20 cellular contexts compared by ENCODE assay signal in the genomic region with DNA sequence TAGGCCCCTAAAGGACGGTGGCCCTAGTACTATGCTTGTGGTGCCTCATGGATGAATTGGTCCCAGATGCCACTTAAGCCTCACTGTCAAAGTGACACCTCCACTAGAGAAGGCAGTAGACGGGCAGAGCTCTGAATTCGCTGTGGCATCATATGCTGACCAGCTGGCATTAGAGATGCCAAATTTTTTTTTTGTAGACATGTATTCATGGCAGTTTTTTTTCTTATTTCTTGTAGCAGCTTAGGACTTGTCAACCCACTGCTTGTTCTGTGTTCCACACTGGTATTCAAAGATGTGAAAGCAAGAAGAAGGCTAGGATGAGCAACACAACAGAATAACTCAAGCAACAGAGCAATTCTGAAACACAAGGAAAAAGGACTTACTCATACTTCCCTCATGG.
"Had no signal": no experiment of that assay in that cellular context is flagged by ENCODE, and none has a peak within 500 bp of the region (broad histone marks: within the 10 kb centered on the region; RNA-seq: fewer than 3 reads in every experiment).

No MANE protein-coding gene starts in this region.

- H3K4me3 ChIP-seq: esophagus squamous epithelium, hepatocyte, prostate gland, right lobe of liver, testis, tibial nerve, upper lobe of right lung, vagina had no signal

- H3K79me2 ChIP-seq: hepatocyte, parathyroid adenoma had no signal

- H3K27me3 Mint-ChIP-seq: naive B cell; stimulated activated memory B cell treated with anti-CD40 and anti-IgM and Interleukin-4, amounts not matched to agents 10 μg/mL and 1 μg/mL and 100 μg/mL, for 72 hours; stimulated activated naive CD8-positive, alpha-beta T cell treated with anti-CD3 and anti-CD28 coated beads, Interleukin-15, Interleukin-2, amounts not matched to agents 100 ng/mL and 50 ng/mL, for 24 hours had no signal

- H3K36me3 ChIP-seq: esophagus squamous epithelium, prostate gland, right lobe of liver, tibial nerve, upper lobe of right lung, vagina had no signal

- H3K27me3 ChIP-seq: esophagus squamous epithelium, hepatocyte, right lobe of liver, testis, tibial nerve, upper lobe of right lung, vagina had no signal

- H3K9me3 Mint-ChIP-seq: stimulated activated memory B cell treated with anti-CD40 and anti-IgM and Interleukin-4, amounts not matched to agents 10 μg/mL and 1 μg/mL and 100 μg/mL, for 72 hours; stimulated activated naive CD8-positive, alpha-beta T cell treated with anti-CD3 and anti-CD28 coated beads, Interleukin-15, Interleukin-2, amounts not matched to agents 100 ng/mL and 50 ng/mL, for 24 hours had no signal

- H3K4me3 Mint-ChIP-seq: naive B cell; nephron; stimulated activated memory B cell treated with anti-CD40 and anti-IgM and Interleukin-4, amounts not matched to agents 10 μg/mL and 1 μg/mL and 100 μg/mL, for 72 hours; stimulated activated naive CD8-positive, alpha-beta T cell treated with anti-CD3 and anti-CD28 coated beads, Interleukin-15, Interleukin-2, amounts not matched to agents 100 ng/mL and 50 ng/mL, for 24 hours had no signal

- H3K9ac ChIP-seq: parathyroid adenoma had no signal

- H3K4me1 ChIP-seq: esophagus squamous epithelium, parathyroid adenoma, prostate gland, vagina had no signal

- H3K27ac Mint-ChIP-seq: nephron; stimulated activated memory B cell treated with anti-CD40 and anti-IgM and Interleukin-4, amounts not matched to agents 10 μg/mL and 1 μg/mL and 100 μg/mL, for 72 hours; stimulated activated naive CD8-positive, alpha-beta T cell treated with anti-CD3 and anti-CD28 coated beads, Interleukin-15, Interleukin-2, amounts not matched to agents 100 ng/mL and 50 ng/mL, for 24 hours had no signal

- H2AFZ ChIP-seq: hepatocyte, parathyroid adenoma had no signal

- ATAC-seq: right lobe of liver; stimulated activated memory B cell treated with anti-CD40 and anti-IgM and Interleukin-4, amounts not matched to agents 10 μg/mL and 1 μg/mL and 100 μg/mL, for 72 hours; upper lobe of right lung had no signal

- H3K27ac ChIP-seq: esophagus squamous epithelium, hepatocyte, parathyroid adenoma, prostate gland, right lobe of liver, testis, upper lobe of right lung, vagina had no signal

- H3K9me3 ChIP-seq: esophagus squamous epithelium, prostate gland, right lobe of liver, testis, tibial nerve, upper lobe of right lung, vagina had no signal

- H3K36me3 Mint-ChIP-seq: naive B cell; stimulated activated memory B cell treated with anti-CD40 and anti-IgM and Interleukin-4, amounts not matched to agents 10 μg/mL and 1 μg/mL and 100 μg/mL, for 72 hours had no signal

- DNase-seq: cortex of kidney; effector memory CD4-positive, alpha-beta T cell; esophagus squamous epithelium; foreskin melanocyte; head of caudate nucleus; mesendoderm; naive B cell; occipital lobe; right lobe of liver; stimulated activated CD4-positive, alpha-beta T cell treated with anti-CD3 and anti-CD28 coated beads, Interleukin-4, amount 100 ng/mL, for 1 hour; testis; upper lobe of right lung had no signal

- H3K4me2 ChIP-seq: hepatocyte had no signal
